ENCODE assay signal across 24 cellular contexts in the genomic region with DNA sequence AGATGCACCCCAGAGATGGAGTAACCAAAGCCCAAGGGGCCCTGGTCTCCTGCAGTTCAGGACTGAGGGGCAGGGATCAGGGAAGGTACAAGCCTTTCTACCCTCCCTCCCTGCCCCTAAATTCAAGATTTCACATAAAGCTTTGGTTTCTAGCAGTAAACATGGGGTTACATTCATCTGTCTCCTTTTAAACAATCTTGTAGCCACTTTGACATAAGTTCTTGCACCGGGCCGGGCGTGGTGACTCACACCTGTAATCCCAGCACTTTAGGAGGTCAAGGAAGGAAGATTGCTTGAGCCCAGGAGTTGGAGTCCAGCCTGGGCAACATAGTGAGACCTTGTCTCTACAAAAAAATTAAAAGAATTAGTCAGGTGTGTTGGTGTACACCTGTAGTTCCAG. TPM values are rescaled to one million over a fixed set of nuclear protein-coding genes. Genes with fewer than 3 reads are reported as not detected.
DNase-seq lines count a peak whose midpoint lies in the region; ATAC-seq, FAIRE-seq and TF ChIP-seq lines count a peak whose summit lies in the region.
"Had no signal": no experiment of that assay in that cellular context is flagged by ENCODE, and none has a peak within 500 bp of the region (broad histone marks: within the 10 kb centered on the region; RNA-seq: fewer than 3 reads in every experiment).

No MANE protein-coding gene starts in this region.

- POLR2A ChIA-PET in activated CD4-positive, alpha-beta memory T cell treated with anti-CD3 and anti-CD28 coated beads for 36 hours (lab: Charles Lee), result interaction anchor here (1.3 kb wide), 1 partner anchor 41 kb away, joined by 3 read pairs; the partner anchor contains the start of gene REPIN1
- POLR2A ChIA-PET in activated CD4-positive, alpha-beta memory T cell treated with anti-CD3 and anti-CD28 coated beads, Interleukin-2, amount 10 ng/mL, durations not matched to agents 7 days and 5 days (lab: Charles Lee), result no interaction called here
- POLR2A ChIA-PET in HepG2 (lab: Yijun Ruan, JAX), result no interaction called here

- no peaks in the 10 kb centered on the region for H3F3A ChIP-seq in Loucy (ENCODE audit: low read depth)

- H2AFZ ChIP-seq in Loucy (ENCODE audit: low read length) (no peak overlapping the region), HepG2 (ENCODE audit: low read length) (no peak overlapping the region)

- H3K27me3 ChIP-seq in Loucy (ENCODE audit: insufficient read depth, low read length, poor library complexity, severe bottlenecking), result peaks cover 9% of the 10 kb centered on the region
- H3K27me3 ChIP-seq in HepG2 (ENCODE audit: control insufficient read depth in 1 of 2, insufficient read depth in 2 of 2, low read length in 2 of 2), result no peaks in the 10 kb centered on the region; a peak in 1 of 5 replicates
- H3K27me3 ChIP-seq: BE2C had no signal

- peak overlapping the region; percentile 26 for H3K9ac ChIP-seq in Loucy (ENCODE audit: low read depth, low read length, poor library complexity, severe bottlenecking)
- H3K9ac ChIP-seq in HepG2 (ENCODE audit: insufficient read depth, low read depth, low read length), result no peak overlapping the region
- H3K9ac ChIP-seq: BLaER1 treated with 17β-estradiol and CSF1 and Interleukin-3, amounts not matched to agents 10 nM and 100 nM had no signal

- no peaks in the 10 kb centered on the region for H3K27me3 Mint-ChIP-seq in activated CD4-positive, alpha-beta memory T cell treated with anti-CD3 and anti-CD28 coated beads for 36 hours
- H3K27me3 Mint-ChIP-seq in activated CD4-positive, alpha-beta memory T cell treated with anti-CD3 and anti-CD28 coated beads, Interleukin-2, amount 10 ng/mL, durations not matched to agents 7 days and 5 days, result no peaks in the 10 kb centered on the region
- H3K27me3 Mint-ChIP-seq: CD4-positive, alpha-beta memory T cell had no signal

- peaks cover 28% of the 10 kb centered on the region for H3K4me1 Mint-ChIP-seq in activated CD4-positive, alpha-beta memory T cell treated with anti-CD3 and anti-CD28 coated beads for 36 hours (ENCODE audit: low read depth)
- H3K4me1 Mint-ChIP-seq in activated CD4-positive, alpha-beta memory T cell treated with anti-CD3 and anti-CD28 coated beads, Interleukin-2, amount 10 ng/mL, durations not matched to agents 7 days and 5 days, result peaks cover 31% of the 10 kb centered on the region
- H3K4me1 Mint-ChIP-seq in stimulated activated effector memory CD8-positive, alpha-beta T cell treated with anti-CD3 and anti-CD28 coated beads, Interleukin-12 subunit alpha, Interleukin-12 subunit beta, amount 100 ng/mL, for 72 hours, result peaks cover 34% of the 10 kb centered on the region

- TF ChIP-seq POLR2A in HepG2 (IDR thresholded peaks at IDR 0.05; ENCODE audit: insufficient read depth in 1 of 2, low read depth in 2 of 2, low read length in 2 of 2), result no peak

- TF ChIP-seq CTCF in Loucy (conservative IDR thresholded peaks at IDR 0.05; ENCODE audit: low read length) (no peak), HepG2 (CRISPR knock-in tag; IDR thresholded peaks at IDR 0.05) (no peak)

- H3K4me1 ChIP-seq in Loucy (ENCODE audit: insufficient read depth, low read length, poor library complexity, severe bottlenecking) (peaks cover 47% of the 10 kb centered on the region), HepG2 (ENCODE audit: insufficient read depth, low read length) (peaks cover 33% of the 10 kb centered on the region)
- H3K4me1 ChIP-seq: BE2C, HAP-1 had no signal

- H3K79me2 ChIP-seq in Loucy (ENCODE audit: insufficient read depth, low read length), result peaks cover 78% of the 10 kb centered on the region
- peaks cover 52% of the 10 kb centered on the region for H3K79me2 ChIP-seq in HepG2 (ENCODE audit: insufficient read depth, low read length)

- DNase-seq in activated CD4-positive, alpha-beta memory T cell treated with anti-CD3 and anti-CD28 coated beads for 36 hours, result no peak
- no peak for DNase-seq in activated CD4-positive, alpha-beta memory T cell treated with anti-CD3 and anti-CD28 coated beads, Interleukin-2, amount 10 ng/mL, durations not matched to agents 7 days and 5 days
- DNase-seq in HepG2 (ENCODE audit: low spot score), result no peak
- no peak for DNase-seq in stimulated activated effector memory CD8-positive, alpha-beta T cell treated with anti-CD3 and anti-CD28 coated beads, Interleukin-12 subunit alpha, Interleukin-12 subunit beta, amount 100 ng/mL, for 72 hours (ENCODE audit: low spot score in 2 of 2)
- no peak for DNase-seq in central memory CD4-positive, alpha-beta T cell
- no peak for DNase-seq in stimulated activated CD8-positive, alpha-beta memory T cell treated with anti-CD3 and anti-CD28 coated beads, Interleukin-4, amount 100 ng/mL, for 48 hours
- DNase-seq: AML-193; BE2C; Calu3; CD4-positive, alpha-beta memory T cell; COR-L47; DMS153; DND-41; GOT3; HFFc6 had no signal

- H3K27ac Mint-ChIP-seq in activated CD4-positive, alpha-beta memory T cell treated with anti-CD3 and anti-CD28 coated beads for 36 hours, result peak overlapping the region; percentile 14
- H3K27ac Mint-ChIP-seq in activated CD4-positive, alpha-beta memory T cell treated with anti-CD3 and anti-CD28 coated beads, Interleukin-2, amount 10 ng/mL, durations not matched to agents 7 days and 5 days, result no peak overlapping the region
- no peak overlapping the region for H3K27ac Mint-ChIP-seq in stimulated activated effector memory CD8-positive, alpha-beta T cell treated with anti-CD3 and anti-CD28 coated beads, Interleukin-12 subunit alpha, Interleukin-12 subunit beta, amount 100 ng/mL, for 72 hours
- H3K27ac Mint-ChIP-seq: CD14-positive monocyte, HFFc6 had no signal

- peaks cover 45% of the 10 kb centered on the region for H3K36me3 Mint-ChIP-seq in activated CD4-positive, alpha-beta memory T cell treated with anti-CD3 and anti-CD28 coated beads for 36 hours
- peaks cover 55% of the 10 kb centered on the region for H3K36me3 Mint-ChIP-seq in activated CD4-positive, alpha-beta memory T cell treated with anti-CD3 and anti-CD28 coated beads, Interleukin-2, amount 10 ng/mL, durations not matched to agents 7 days and 5 days (ENCODE audit: low read depth)
- H3K36me3 Mint-ChIP-seq in stimulated activated effector memory CD8-positive, alpha-beta T cell treated with anti-CD3 and anti-CD28 coated beads, Interleukin-12 subunit alpha, Interleukin-12 subunit beta, amount 100 ng/mL, for 72 hours, result peaks cover 69% of the 10 kb centered on the region

- BruUV-seq in HepG2 (replicated peaks; lab: Mats Ljungman, UMichigan), result no TSS peak

- H3K36me3 ChIP-seq in Loucy (ENCODE audit: insufficient read depth, low read length) (peaks cover 57% of the 10 kb centered on the region), HepG2 (replicated peaks in 1 of 2; ENCODE audit: control insufficient read depth in 1 of 2, insufficient read depth in 2 of 2, low read length in 2 of 2) (peaks cover 27 to 66% of the 10 kb centered on the region in 2 experiments)
- H3K36me3 ChIP-seq: BLaER1 treated with 17β-estradiol and CSF1 and Interleukin-3, amounts not matched to agents 10 nM and 100 nM; HAP-1 had no signal

- in situ Hi-C loops in HepG2 (cut with HindIII; ENCODE audit: extremely low pct_ligation_motif_present, low pct_unique_long_range_greater_than_20kb), result no loop called here

- H3K9me3 ChIP-seq in Loucy (ENCODE audit: insufficient read depth, low read depth, low read length) (no peaks in the 10 kb centered on the region), HepG2 (ENCODE audit: low read length) (no peaks in the 10 kb centered on the region)
- H3K9me3 ChIP-seq: BE2C, HAP-1 had no signal

- TF ChIP-seq EP300 in HepG2 (IDR thresholded peaks at IDR 0.05; ENCODE audit: low read depth in 2 of 2, low read length in 2 of 2), result no peak
- TF ChIP-seq EP300 in HepG2 (CRISPR knock-in tag; IDR thresholded peaks at IDR 0.05; ENCODE audit: borderline replicate concordance), result no peak

- CTCF ChIA-PET in activated CD4-positive, alpha-beta memory T cell treated with anti-CD3 and anti-CD28 coated beads for 36 hours (lab: Charles Lee), result no interaction called here
- CTCF ChIA-PET in activated CD4-positive, alpha-beta memory T cell treated with anti-CD3 and anti-CD28 coated beads, Interleukin-2, amount 10 ng/mL, durations not matched to agents 7 days and 5 days (lab: Charles Lee), result no interaction called here
- CTCF ChIA-PET in HepG2 (lab: Yijun Ruan, JAX; ENCODE audit: low intra/inter-chr PET ratio, low total read pairs), result no interaction called here

- H3K4me2 ChIP-seq in Loucy (ENCODE audit: low read depth, low read length, poor library complexity, severe bottlenecking), result peak overlapping the region; percentile 98
- H3K4me2 ChIP-seq in HepG2 (ENCODE audit: low read depth, low read length), result no peak overlapping the region
- H3K4me2 ChIP-seq: BLaER1 treated with 17β-estradiol and CSF1 and Interleukin-3, amounts not matched to agents 10 nM and 100 nM had no signal

- no peak for TF ChIP-seq RAD21 in HepG2 (CRISPR knock-in tag; IDR thresholded peaks at IDR 0.05)

- H3K4me3 Mint-ChIP-seq in activated CD4-positive, alpha-beta memory T cell treated with anti-CD3 and anti-CD28 coated beads for 36 hours, result no peak overlapping the region
- H3K4me3 Mint-ChIP-seq in activated CD4-positive, alpha-beta memory T cell treated with anti-CD3 and anti-CD28 coated beads, Interleukin-2, amount 10 ng/mL, durations not matched to agents 7 days and 5 days, result no peak overlapping the region
- no peak overlapping the region for H3K4me3 Mint-ChIP-seq in stimulated activated effector memory CD8-positive, alpha-beta T cell treated with anti-CD3 and anti-CD28 coated beads, Interleukin-12 subunit alpha, Interleukin-12 subunit beta, amount 100 ng/mL, for 72 hours
- H3K4me3 Mint-ChIP-seq: CD14-positive monocyte; CD4-positive, alpha-beta memory T cell; HFFc6 had no signal

- intact Hi-C loops in activated CD4-positive, alpha-beta memory T cell treated with anti-CD3 and anti-CD28 coated beads for 36 hours (cut with micrococcal nuclease), result no loop called here
- intact Hi-C loops in HepG2 (cut with micrococcal nuclease; ENCODE audit: unreplicated experiment), result no loop called here

- no peak for FAIRE-seq in HepG2 (lab: Jason Lieb, UNC)
- FAIRE-seq: A204.1, G401.6, GM12892, H54 had no signal

- H3K27ac ChIP-seq in HepG2 (ENCODE audit: extremely low read length, insufficient read depth, low read length), result no peak overlapping the region
- H3K27ac ChIP-seq: 22Rv1; BLaER1 treated with 17β-estradiol and CSF1 and Interleukin-3, amounts not matched to agents 10 nM and 100 nM had no signal

- H4K20me1 ChIP-seq in Loucy (ENCODE audit: insufficient read depth, low read length, poor library complexity, severe bottlenecking), result peaks cover 24% of the 10 kb centered on the region
- 0 out of 2 replicates have a peak, but pooled peaks cover 2% of the 10 kb centered on the region for H4K20me1 ChIP-seq in HepG2 (ENCODE audit: insufficient read depth, low read length)

- H3K9me2 ChIP-seq in Loucy (replicated peaks; ENCODE audit: low read depth, low read length), result no peaks in the 10 kb centered on the region

- no peak overlapping the region for H3K4me3 ChIP-seq in Loucy (ENCODE audit: low read length, poor library complexity, severe bottlenecking)
- H3K4me3 ChIP-seq in HepG2 (replicated peaks in 1 of 3; ENCODE audit: insufficient read depth in 1 of 3, low read depth in 2 of 3, low read length in 3 of 3), result no peak overlapping the region
- H3K4me3 ChIP-seq: BLaER1 treated with 17β-estradiol and CSF1 and Interleukin-3, amounts not matched to agents 10 nM and 100 nM; HAP-1 had no signal

- WGBS in HepG2 (ENCODE audit: low lambda C conversion rate), result 100% methylated on average over 3 of the region's 3 CpGs

- no peaks in the 10 kb centered on the region for H3K9me3 Mint-ChIP-seq in activated CD4-positive, alpha-beta memory T cell treated with anti-CD3 and anti-CD28 coated beads for 36 hours
- H3K9me3 Mint-ChIP-seq in activated CD4-positive, alpha-beta memory T cell treated with anti-CD3 and anti-CD28 coated beads, Interleukin-2, amount 10 ng/mL, durations not matched to agents 7 days and 5 days, result no peaks in the 10 kb centered on the region
- H3K9me3 Mint-ChIP-seq in stimulated activated effector memory CD8-positive, alpha-beta T cell treated with anti-CD3 and anti-CD28 coated beads, Interleukin-12 subunit alpha, Interleukin-12 subunit beta, amount 100 ng/mL, for 72 hours, result no peaks in the 10 kb centered on the region
- H3K9me3 Mint-ChIP-seq: CD14-positive monocyte; CD4-positive, alpha-beta memory T cell had no signal

- ATAC-seq in HepG2, result no peak
- ATAC-seq in stimulated activated effector memory CD8-positive, alpha-beta T cell treated with anti-CD3 and anti-CD28 coated beads, Interleukin-12 subunit alpha, Interleukin-12 subunit beta, amount 100 ng/mL, for 72 hours, result no peak

RNA-seq across cellular contexts. Expression of gene ACTR3C, which starts 4.0 kb away (rescaled TPM):
- 1 to 10 TPM; 8.0 to 8.8 TPM for total RNA-seq in activated CD4-positive, alpha-beta memory T cell treated with anti-CD3 and anti-CD28 coated beads for 36 hours
- total RNA-seq in activated CD4-positive, alpha-beta memory T cell treated with anti-CD3 and anti-CD28 coated beads, Interleukin-2, amount 10 ng/mL, durations not matched to agents 7 days and 5 days, result 1 to 10 TPM; 4.9 to 7.0 TPM
- 4.1 and 7.5 TPM in 2 replicates for total RNA-seq in HepG2 (2016; rRNA removed; fragmentation: Illumina TruSeq; extraction: Trizol)
- 7.2 and 7.8 TPM in 2 replicates for total RNA-seq in HepG2 (2016; cell fraction: cytosol; rRNA removed; fragmentation: Illumina TruSeq; extraction: Trizol; ENCODE audit: low read depth)
- 3.7 and 6.7 TPM in 2 replicates for total RNA-seq in HepG2 (2016; cell fraction: insoluble cytoplasmic fraction; rRNA removed; fragmentation: Illumina TruSeq; extraction: Trizol)
- total RNA-seq in HepG2 (2016; cell fraction: membrane; rRNA removed; fragmentation: Illumina TruSeq; extraction: Trizol), result 4.8 and 5.6 TPM in 2 replicates
- 17.1 and 19.7 TPM in 2 replicates for total RNA-seq in HepG2 (2016; cell fraction: nucleus; rRNA removed; fragmentation: Illumina TruSeq; extraction: Trizol)
- 3.2 and 3.8 TPM in 2 replicates for polyA plus RNA-seq in HepG2 (2011; rRNA removed)
- polyA plus RNA-seq in HepG2 (2011; cell fraction: cytosol; rRNA removed), result 2.5 and 2.7 TPM in 2 replicates
- polyA plus RNA-seq in HepG2 (2011; cell fraction: nucleus; rRNA removed), result 4.0 and 4.3 TPM in 2 replicates
- 1.2 and 1.4 TPM in 2 replicates for polyA plus RNA-seq in HepG2 (2012)
- 0.95 and 2.7 TPM in 2 replicates for polyA plus RNA-seq in HepG2 (2016; cell fraction: cytosol; fragmentation: Illumina TruSeq; extraction: Trizol; ENCODE audit: low read depth)
- polyA plus RNA-seq in HepG2 (2016; cell fraction: insoluble cytoplasmic fraction; fragmentation: Illumina TruSeq; extraction: Trizol; ENCODE audit: low read depth), result 1.9 and 3.9 TPM in 2 replicates
- polyA plus RNA-seq in HepG2 (2016; cell fraction: membrane; fragmentation: Illumina TruSeq; extraction: Trizol; ENCODE audit: low read depth), result 1.4 and 1.6 TPM in 2 replicates
- 4.9 and 8.0 TPM in 2 replicates for polyA plus RNA-seq in HepG2 (2016; cell fraction: nucleus; fragmentation: Illumina TruSeq; extraction: Trizol; ENCODE audit: insufficient read depth, low read depth)
- 10.0 and 39.9 TPM in 2 replicates for polyA minus RNA-seq in HepG2 (2011; rRNA and poly(A)+ RNA removed; ENCODE audit: low replicate concordance)
- 2.6 and 3.3 TPM in 2 replicates for polyA minus RNA-seq in HepG2 (2011; cell fraction: cytosol; rRNA and poly(A)+ RNA removed)
- polyA minus RNA-seq in HepG2 (2011; cell fraction: nucleus; rRNA and poly(A)+ RNA removed), result 44.3 and 59.4 TPM in 2 replicates
- total RNA-seq: HFFc6 had no signal

RNA-seq across cellular contexts. Expression of gene LRRC61, which starts 4.2 kb away (rescaled TPM):
- 10 to 100 TPM; 26.1 to 27.1 TPM for total RNA-seq in activated CD4-positive, alpha-beta memory T cell treated with anti-CD3 and anti-CD28 coated beads for 36 hours
- total RNA-seq in activated CD4-positive, alpha-beta memory T cell treated with anti-CD3 and anti-CD28 coated beads, Interleukin-2, amount 10 ng/mL, durations not matched to agents 7 days and 5 days, result 10 to 100 TPM; 23.1 to 26.8 TPM
- total RNA-seq in HepG2 (2016; rRNA removed; fragmentation: Illumina TruSeq; extraction: Trizol), result 34.8 and 38.4 TPM in 2 replicates
- 10.3 and 10.8 TPM in 2 replicates for total RNA-seq in HepG2 (2016; cell fraction: cytosol; rRNA removed; fragmentation: Illumina TruSeq; extraction: Trizol; ENCODE audit: low read depth)
- total RNA-seq in HepG2 (2016; cell fraction: insoluble cytoplasmic fraction; rRNA removed; fragmentation: Illumina TruSeq; extraction: Trizol), result 30.5 and 35.2 TPM in 2 replicates
- total RNA-seq in HepG2 (2016; cell fraction: membrane; rRNA removed; fragmentation: Illumina TruSeq; extraction: Trizol), result 34.2 and 36.9 TPM in 2 replicates
- total RNA-seq in HepG2 (2016; cell fraction: nucleus; rRNA removed; fragmentation: Illumina TruSeq; extraction: Trizol), result 25.0 and 31.2 TPM in 2 replicates
- 33.0 and 42.2 TPM in 2 replicates for polyA plus RNA-seq in HepG2 (2011; rRNA removed)
- 34.7 and 58.3 TPM in 2 replicates for polyA plus RNA-seq in HepG2 (2011; cell fraction: cytosol; rRNA removed)
- polyA plus RNA-seq in HepG2 (2011; cell fraction: nucleus; rRNA removed), result 25.0 and 33.0 TPM in 2 replicates
- polyA plus RNA-seq in HepG2 (2012), result 22.2 and 36.3 TPM in 2 replicates
- polyA plus RNA-seq in HepG2 (2016; cell fraction: cytosol; fragmentation: Illumina TruSeq; extraction: Trizol; ENCODE audit: low read depth), result 19.9 and 25.0 TPM in 2 replicates
- polyA plus RNA-seq in HepG2 (2016; cell fraction: insoluble cytoplasmic fraction; fragmentation: Illumina TruSeq; extraction: Trizol; ENCODE audit: low read depth), result 36.4 and 46.3 TPM in 2 replicates
- 41.1 and 42.5 TPM in 2 replicates for polyA plus RNA-seq in HepG2 (2016; cell fraction: membrane; fragmentation: Illumina TruSeq; extraction: Trizol; ENCODE audit: low read depth)
- polyA plus RNA-seq in HepG2 (2016; cell fraction: nucleus; fragmentation: Illumina TruSeq; extraction: Trizol; ENCODE audit: insufficient read depth, low read depth), result 34.8 and 36.2 TPM in 2 replicates
- polyA minus RNA-seq in HepG2 (2011; rRNA and poly(A)+ RNA removed; ENCODE audit: low replicate concordance), result 45.8 and 71.1 TPM in 2 replicates
- 33.7 and 34.5 TPM in 2 replicates for polyA minus RNA-seq in HepG2 (2011; cell fraction: cytosol; rRNA and poly(A)+ RNA removed)
- 13.3 and 15.4 TPM in 2 replicates for polyA minus RNA-seq in HepG2 (2011; cell fraction: nucleus; rRNA and poly(A)+ RNA removed)
- total RNA-seq: HFFc6 had no signal

RNA-seq across cellular contexts. Expression of gene RARRES2, which starts 14.1 kb away (rescaled TPM):
- not detected for total RNA-seq in activated CD4-positive, alpha-beta memory T cell treated with anti-CD3 and anti-CD28 coated beads for 36 hours
- total RNA-seq in activated CD4-positive, alpha-beta memory T cell treated with anti-CD3 and anti-CD28 coated beads, Interleukin-2, amount 10 ng/mL, durations not matched to agents 7 days and 5 days, result not detected
- 94.6 and 172 TPM in 2 replicates for total RNA-seq in HepG2 (2016; rRNA removed; fragmentation: Illumina TruSeq; extraction: Trizol)
- total RNA-seq in HepG2 (2016; cell fraction: cytosol; rRNA removed; fragmentation: Illumina TruSeq; extraction: Trizol; ENCODE audit: low read depth), result 63.6 and 75.7 TPM in 2 replicates
- total RNA-seq in HepG2 (2016; cell fraction: insoluble cytoplasmic fraction; rRNA removed; fragmentation: Illumina TruSeq; extraction: Trizol), result 93.3 and 178 TPM in 2 replicates
- total RNA-seq in HepG2 (2016; cell fraction: membrane; rRNA removed; fragmentation: Illumina TruSeq; extraction: Trizol), result 68.9 and 86.6 TPM in 2 replicates
- 126 and 156 TPM in 2 replicates for total RNA-seq in HepG2 (2016; cell fraction: nucleus; rRNA removed; fragmentation: Illumina TruSeq; extraction: Trizol)
- 134 and 157 TPM in 2 replicates for polyA plus RNA-seq in HepG2 (2011; rRNA removed)
- polyA plus RNA-seq in HepG2 (2011; cell fraction: cytosol; rRNA removed), result 197 and 233 TPM in 2 replicates
- polyA plus RNA-seq in HepG2 (2011; cell fraction: nucleus; rRNA removed), result 164 and 202 TPM in 2 replicates
- 37.9 and 77.4 TPM in 2 replicates for polyA plus RNA-seq in HepG2 (2012)
- polyA plus RNA-seq in HepG2 (2016; cell fraction: cytosol; fragmentation: Illumina TruSeq; extraction: Trizol; ENCODE audit: low read depth), result 96.7 and 115 TPM in 2 replicates
- polyA plus RNA-seq in HepG2 (2016; cell fraction: insoluble cytoplasmic fraction; fragmentation: Illumina TruSeq; extraction: Trizol; ENCODE audit: low read depth), result 134 and 138 TPM in 2 replicates
- 82.1 and 99.5 TPM in 2 replicates for polyA plus RNA-seq in HepG2 (2016; cell fraction: membrane; fragmentation: Illumina TruSeq; extraction: Trizol; ENCODE audit: low read depth)
- polyA plus RNA-seq in HepG2 (2016; cell fraction: nucleus; fragmentation: Illumina TruSeq; extraction: Trizol; ENCODE audit: insufficient read depth, low read depth), result 420 and 455 TPM in 2 replicates
- 22.1 TPM in 1 of 2 replicates, not detected in the other for polyA minus RNA-seq in HepG2 (2011; rRNA and poly(A)+ RNA removed; ENCODE audit: low replicate concordance)
- polyA minus RNA-seq in HepG2 (2011; cell fraction: cytosol; rRNA and poly(A)+ RNA removed), result 17.4 and 20.0 TPM in 2 replicates
- polyA minus RNA-seq in HepG2 (2011; cell fraction: nucleus; rRNA and poly(A)+ RNA removed), result 6.1 and 7.3 TPM in 2 replicates
- total RNA-seq: CD4-positive, alpha-beta memory T cell had no signal
- polyA plus RNA-seq: CD14-positive monocyte; CD4-positive, alpha-beta memory T cell had no signal

RNA-seq across cellular contexts. Expression of gene REPIN1, which starts 41.3 kb away (rescaled TPM):
- total RNA-seq in activated CD4-positive, alpha-beta memory T cell treated with anti-CD3 and anti-CD28 coated beads for 36 hours, result 10 to 100 TPM; 52.3 to 56.9 TPM
- total RNA-seq in activated CD4-positive, alpha-beta memory T cell treated with anti-CD3 and anti-CD28 coated beads, Interleukin-2, amount 10 ng/mL, durations not matched to agents 7 days and 5 days, result 10 to 100 TPM; 42.9 to 45.9 TPM
- 86.4 and 108 TPM in 2 replicates for total RNA-seq in HepG2 (2016; rRNA removed; fragmentation: Illumina TruSeq; extraction: Trizol)
- total RNA-seq in HepG2 (2016; cell fraction: cytosol; rRNA removed; fragmentation: Illumina TruSeq; extraction: Trizol; ENCODE audit: low read depth), result 34.3 and 36.1 TPM in 2 replicates
- total RNA-seq in HepG2 (2016; cell fraction: insoluble cytoplasmic fraction; rRNA removed; fragmentation: Illumina TruSeq; extraction: Trizol), result 77.5 and 106 TPM in 2 replicates
- 112 and 119 TPM in 2 replicates for total RNA-seq in HepG2 (2016; cell fraction: membrane; rRNA removed; fragmentation: Illumina TruSeq; extraction: Trizol)
- 81.1 and 91.5 TPM in 2 replicates for total RNA-seq in HepG2 (2016; cell fraction: nucleus; rRNA removed; fragmentation: Illumina TruSeq; extraction: Trizol)
- 69.9 and 87.9 TPM in 2 replicates for polyA plus RNA-seq in HepG2 (2011; rRNA removed)
- polyA plus RNA-seq in HepG2 (2011; cell fraction: cytosol; rRNA removed), result 58.9 and 82.1 TPM in 2 replicates
- polyA plus RNA-seq in HepG2 (2011; cell fraction: nucleus; rRNA removed), result 189 and 195 TPM in 2 replicates
- 52.5 and 64.7 TPM in 2 replicates for polyA plus RNA-seq in HepG2 (2012)
- polyA plus RNA-seq in HepG2 (2016; cell fraction: cytosol; fragmentation: Illumina TruSeq; extraction: Trizol; ENCODE audit: low read depth), result 22.0 and 24.7 TPM in 2 replicates
- 82.2 and 105 TPM in 2 replicates for polyA plus RNA-seq in HepG2 (2016; cell fraction: insoluble cytoplasmic fraction; fragmentation: Illumina TruSeq; extraction: Trizol; ENCODE audit: low read depth)
- 77.8 and 77.9 TPM in 2 replicates for polyA plus RNA-seq in HepG2 (2016; cell fraction: membrane; fragmentation: Illumina TruSeq; extraction: Trizol; ENCODE audit: low read depth)
- polyA plus RNA-seq in HepG2 (2016; cell fraction: nucleus; fragmentation: Illumina TruSeq; extraction: Trizol; ENCODE audit: insufficient read depth, low read depth), result 138 and 155 TPM in 2 replicates
- polyA minus RNA-seq in HepG2 (2011; rRNA and poly(A)+ RNA removed; ENCODE audit: low replicate concordance), result 81.7 and 98.0 TPM in 2 replicates
- 35.3 and 35.6 TPM in 2 replicates for polyA minus RNA-seq in HepG2 (2011; cell fraction: cytosol; rRNA and poly(A)+ RNA removed)
- 50.5 and 54.6 TPM in 2 replicates for polyA minus RNA-seq in HepG2 (2011; cell fraction: nucleus; rRNA and poly(A)+ RNA removed)

RNA-seq across cellular contexts. Expression of gene ZNF775, which starts 51.8 kb away (rescaled TPM):
- 1 to 10 TPM; 6.0 to 6.8 TPM for total RNA-seq in activated CD4-positive, alpha-beta memory T cell treated with anti-CD3 and anti-CD28 coated beads for 36 hours
- 1 to 10 TPM; 6.4 to 7.1 TPM for total RNA-seq in activated CD4-positive, alpha-beta memory T cell treated with anti-CD3 and anti-CD28 coated beads, Interleukin-2, amount 10 ng/mL, durations not matched to agents 7 days and 5 days
- 3.1 and 4.5 TPM in 2 replicates for total RNA-seq in HepG2 (2016; rRNA removed; fragmentation: Illumina TruSeq; extraction: Trizol)
- total RNA-seq in HepG2 (2016; cell fraction: cytosol; rRNA removed; fragmentation: Illumina TruSeq; extraction: Trizol; ENCODE audit: low read depth), result 0.71 TPM in 2 replicates
- total RNA-seq in HepG2 (2016; cell fraction: insoluble cytoplasmic fraction; rRNA removed; fragmentation: Illumina TruSeq; extraction: Trizol), result 3.6 and 3.8 TPM in 2 replicates
- 1.9 and 2.5 TPM in 2 replicates for total RNA-seq in HepG2 (2016; cell fraction: membrane; rRNA removed; fragmentation: Illumina TruSeq; extraction: Trizol)
- total RNA-seq in HepG2 (2016; cell fraction: nucleus; rRNA removed; fragmentation: Illumina TruSeq; extraction: Trizol), result 1.8 and 3.2 TPM in 2 replicates
- polyA plus RNA-seq in HepG2 (2011; rRNA removed), result 3.2 and 3.8 TPM in 2 replicates
- polyA plus RNA-seq in HepG2 (2011; cell fraction: cytosol; rRNA removed), result 2.6 and 4.5 TPM in 2 replicates
- polyA plus RNA-seq in HepG2 (2011; cell fraction: nucleus; rRNA removed), result 5.8 and 5.9 TPM in 2 replicates
- polyA plus RNA-seq in HepG2 (2012), result 2.1 and 3.1 TPM in 2 replicates
- polyA plus RNA-seq in HepG2 (2016; cell fraction: cytosol; fragmentation: Illumina TruSeq; extraction: Trizol; ENCODE audit: low read depth), result 0.67 and 0.68 TPM in 2 replicates
- polyA plus RNA-seq in HepG2 (2016; cell fraction: insoluble cytoplasmic fraction; fragmentation: Illumina TruSeq; extraction: Trizol; ENCODE audit: low read depth), result 3.7 and 4.2 TPM in 2 replicates
- polyA plus RNA-seq in HepG2 (2016; cell fraction: membrane; fragmentation: Illumina TruSeq; extraction: Trizol; ENCODE audit: low read depth), result 1.2 and 1.8 TPM in 2 replicates
- polyA plus RNA-seq in HepG2 (2016; cell fraction: nucleus; fragmentation: Illumina TruSeq; extraction: Trizol; ENCODE audit: insufficient read depth, low read depth), result 5.2 and 9.1 TPM in 2 replicates
- polyA minus RNA-seq in HepG2 (2011; rRNA and poly(A)+ RNA removed; ENCODE audit: low replicate concordance), result 0.37 and 3.7 TPM in 2 replicates
- polyA minus RNA-seq in HepG2 (2011; cell fraction: cytosol; rRNA and poly(A)+ RNA removed), result 2.5 and 3.9 TPM in 2 replicates
- 1.8 and 2.4 TPM in 2 replicates for polyA minus RNA-seq in HepG2 (2011; cell fraction: nucleus; rRNA and poly(A)+ RNA removed)

Comparison
In these comparisons a context has a peak if more than half of its experiments do, and no peak if none do; other contexts are left out.
1. RNA of gene RARRES2, which starts 14.1 kb away (total RNA-seq): 63.6 to 178 TPM in HepG2; not detected in activated CD4-positive, alpha-beta memory T cell treated with anti-CD3 and anti-CD28 coated beads for 36 hours and not detected in activated CD4-positive, alpha-beta memory T cell treated with anti-CD3 and anti-CD28 coated beads, Interleukin-2, amount 10 ng/mL, durations not matched to agents 7 days and 5 days; every median in the first group is over 10 times any median in the second.